28 cellular contexts compared by ENCODE assay signal in genomic region chr16:87231911-87232310, GRCh38.
"Had no signal": no experiment of that assay in that cellular context is flagged by ENCODE, and none has a peak within 500 bp of the region (broad histone marks: within the 10 kb centered on the region; RNA-seq: fewer than 3 reads in every experiment).

No MANE protein-coding gene starts in this region.

- FAIRE-seq: colon, endometrium, endothelial cell of umbilical vein, frontal cortex had no signal

- ATAC-seq: effector memory CD8-positive, alpha-beta T cell; esophagus mucosa; foreskin keratinocyte; gastrocnemius medialis; gastroesophageal sphincter; heart left ventricle; heart right ventricle had no signal

- DNase-seq: colonic mucosa; cortex of kidney; dermis blood vessel endothelial cell; dorsolateral prefrontal cortex; effector CD4-positive, alpha-beta T cell; effector CD8-positive, alpha-beta T cell; effector memory CD4-positive, alpha-beta T cell; effector memory CD8-positive, alpha-beta T cell; endodermal cell; erythroblast; esophagus squamous epithelium; foreskin fibroblast; foreskin keratinocyte; foreskin melanocyte; gastrocnemius medialis; glutamatergic neuron; head of caudate nucleus; heart left ventricle; heart right ventricle had no signal

- H3K27ac ChIP-seq: colonic mucosa, coronary artery, dorsolateral prefrontal cortex, epithelial cell of prostate, esophagus muscularis mucosa, esophagus squamous epithelium, foreskin keratinocyte, gastrocnemius medialis, gastroesophageal sphincter, heart left ventricle, heart right ventricle had no signal

- H3K9me3 ChIP-seq: colonic mucosa, esophagus squamous epithelium had no signal

- H3K27me3 ChIP-seq: colonic mucosa, dorsolateral prefrontal cortex, foreskin keratinocyte, gastrocnemius medialis had no signal

- H3K4me1 ChIP-seq: colonic mucosa, esophagus squamous epithelium, foreskin keratinocyte, gastrocnemius medialis, gastroesophageal sphincter had no signal

- H3K36me3 ChIP-seq: colonic mucosa, esophagus muscularis mucosa, esophagus squamous epithelium, gastrocnemius medialis, gastroesophageal sphincter, heart left ventricle, heart right ventricle had no signal

- H3K4me3 ChIP-seq: colonic mucosa, coronary artery, dorsolateral prefrontal cortex, esophagus muscularis mucosa, esophagus squamous epithelium, gastrocnemius medialis, gastroesophageal sphincter, heart left ventricle, heart right ventricle had no signal
